15 cellular contexts compared by ENCODE assay signal in the genomic region with DNA sequence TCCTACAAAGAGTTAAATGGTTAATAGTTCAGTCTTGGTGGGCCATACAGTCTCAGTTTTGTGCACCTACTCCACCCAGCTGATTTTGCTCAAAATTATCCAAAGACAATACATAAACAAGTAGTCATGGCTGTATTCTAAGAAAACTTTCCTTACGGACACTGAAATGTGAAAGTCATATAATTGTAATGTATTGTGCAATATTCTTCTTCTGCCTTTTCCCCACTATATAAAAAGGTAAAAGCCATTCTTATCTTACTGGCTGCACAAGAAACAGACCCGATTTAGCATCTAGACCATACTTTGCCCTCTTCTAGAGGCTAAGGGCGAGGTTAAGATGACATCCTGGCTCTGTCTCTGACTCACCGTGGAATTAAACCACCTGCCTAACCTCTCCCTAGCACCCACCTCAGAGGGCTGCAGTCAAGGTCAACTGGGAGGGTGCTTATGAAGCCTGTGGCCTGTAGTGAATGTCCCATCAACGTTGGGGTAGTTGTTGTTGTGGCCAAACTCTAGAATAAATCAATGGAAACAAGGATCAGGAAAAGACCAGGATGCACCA.
DNase-seq lines count a peak whose midpoint lies in the region; ATAC-seq and TF ChIP-seq lines count a peak whose summit lies in the region.
"Had no signal": no experiment of that assay in that cellular context is flagged by ENCODE, and none has a peak within 500 bp of the region (broad histone marks: within the 10 kb centered on the region; RNA-seq: fewer than 3 reads in every experiment).

No MANE protein-coding gene starts in this region.

- peaks cover 3% of the 10 kb centered on the region for H3K27me3 Mint-ChIP-seq in nephron (ENCODE audit: low read depth)
- H3K27me3 Mint-ChIP-seq: CD4-positive, CD25-positive, alpha-beta regulatory T cell had no signal

- peaks cover 40% of the 10 kb centered on the region for H3K27me3 ChIP-seq in foreskin keratinocyte
- H3K27me3 ChIP-seq: BLaER1 treated with 17β-estradiol and CSF1 and Interleukin-3, amounts not matched to agents 10 nM and 100 nM had no signal

- no peak for TF ChIP-seq CTCF in foreskin keratinocyte (conservative IDR thresholded peaks at IDR 0.05)
- no peak for TF ChIP-seq CTCF in nephron (IDR thresholded peaks at IDR 0.05; ENCODE audit: unreplicated experiment in 3 of 3)

- H3K36me3 Mint-ChIP-seq in nephron (ENCODE audit: low read depth), result no peaks in the 10 kb centered on the region
- H3K36me3 Mint-ChIP-seq: CD4-positive, CD25-positive, alpha-beta regulatory T cell had no signal

- H3K4me3 Mint-ChIP-seq in nephron, result no peak overlapping the region
- H3K4me3 Mint-ChIP-seq: CD4-positive, CD25-positive, alpha-beta regulatory T cell; HFFc6 had no signal

- no peak overlapping the region for H3K27ac ChIP-seq in foreskin keratinocyte
- H3K27ac ChIP-seq: BLaER1 treated with 17β-estradiol and CSF1 and Interleukin-3, amounts not matched to agents 10 nM and 100 nM had no signal

- H3K4me1 Mint-ChIP-seq in nephron, result peaks cover 11% of the 10 kb centered on the region
- H3K4me1 Mint-ChIP-seq: CD4-positive, CD25-positive, alpha-beta regulatory T cell had no signal

- no peaks in the 10 kb centered on the region for H3K4me1 ChIP-seq in foreskin keratinocyte
- H3K4me1 ChIP-seq: BLaER1 treated with 17β-estradiol and CSF1 and Interleukin-3, amounts not matched to agents 10 nM and 100 nM had no signal

- peak; percentile 60 for DNase-seq in DMS53 (lab: John Stamatoyannopoulos, UW)
- peak; percentile 8 for DNase-seq in SW480 (ENCODE audit: low spot score)
- no peak for DNase-seq in foreskin keratinocyte
- no peak for DNase-seq in COR-L47 (lab: John Stamatoyannopoulos, UW)
- DNase-seq in UCSD-AML1 (lab: John Stamatoyannopoulos, UW; ENCODE audit: unreplicated experiment), result no peak
- DNase-seq: ACHN; CD4-positive, CD25-positive, alpha-beta regulatory T cell; DND-41; GDM1; GOT3; HCEC 1CT; HFFc6 had no signal

- H3K27ac Mint-ChIP-seq in nephron, result peak overlapping the region in 2 of 3 experiments; percentile 45 to 64
- H3K27ac Mint-ChIP-seq: CD4-positive, CD25-positive, alpha-beta regulatory T cell; HFFc6 had no signal

- H3K9me3 Mint-ChIP-seq in nephron, result no peaks in the 10 kb centered on the region
- H3K9me3 Mint-ChIP-seq: HFFc6 had no signal

- peak; percentile 20 for ATAC-seq in foreskin keratinocyte
- ATAC-seq in activated CD4-positive, CD25-positive, alpha-beta regulatory T cell treated with anti-CD3 and anti-CD28 coated beads, Interleukin-2, amount 50 U/mL, for 24 hours, result no peak

Comparison
In these comparisons a context has a peak if more than half of its experiments do, and no peak if none do; other contexts are left out.
1. DNase-seq: peak in DMS53 (single experiment) and SW480 (single experiment); none in foreskin keratinocyte (0 of 2), COR-L47 (single experiment) and UCSD-AML1 (single experiment).